In the genomic region with DNA sequence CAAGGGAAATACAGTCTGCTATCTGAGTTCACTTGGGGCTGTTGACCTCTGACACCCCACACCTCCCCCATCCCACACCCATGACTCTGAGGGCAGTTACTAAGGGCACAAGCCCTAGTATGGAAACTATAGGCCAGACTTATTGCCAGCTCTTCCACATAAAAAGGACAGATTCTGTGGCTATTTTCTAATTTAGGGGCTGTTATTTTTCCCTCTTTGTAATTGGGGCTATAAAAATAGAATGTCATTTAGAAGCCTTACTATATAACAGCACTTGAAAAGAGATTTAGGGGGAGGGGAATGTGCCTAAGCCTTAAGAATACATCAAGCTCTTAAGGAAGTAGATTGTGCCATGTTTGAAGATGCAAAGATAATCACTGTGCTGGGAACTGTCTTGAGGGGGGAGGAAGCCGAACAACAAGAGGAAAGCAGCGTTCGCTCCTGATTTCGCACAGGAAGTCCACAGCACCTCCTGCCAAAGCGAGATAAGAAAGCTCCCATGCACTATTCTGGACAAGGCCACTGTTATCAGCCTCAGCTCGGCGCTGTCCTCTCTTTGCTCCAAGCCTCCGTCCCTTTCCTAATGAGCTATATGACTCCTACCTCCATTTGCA, we compare ENCODE assay signal across 12 cellular contexts.
DNase-seq lines count a peak whose midpoint lies in the region; ATAC-seq, FAIRE-seq and TF ChIP-seq lines count a peak whose summit lies in the region.
"Had no signal": no experiment of that assay in that cellular context is flagged by ENCODE, and none has a peak within 500 bp of the region (broad histone marks: within the 10 kb centered on the region; RNA-seq: fewer than 3 reads in every experiment).

No MANE protein-coding gene starts in this region.

- no peak overlapping the region for H3K4me3 ChIP-seq in H1 (ENCODE audit: extremely low read depth in 1 of 4, insufficient read depth in 2 of 4, low read depth in 3 of 4, low read length in 4 of 4)
- H3K4me3 ChIP-seq in left lung = no peak overlapping the region
- H3K4me3 ChIP-seq: coronary artery had no signal

- POLR2A ChIA-PET in H1 (lab: Charles Lee; ENCODE audit: partially characterized antibody) = interaction anchor here (0.8 to 2.1 kb wide), 3 partner anchors 12 to 21 kb away, joined by 3 to 8 read pairs (median 3); no protein-coding TSS in a partner anchor

- H2BK12ac ChIP-seq in H1 (ENCODE audit: low read depth, low read length) = no peak overlapping the region

- H3K18ac ChIP-seq in H1 (ENCODE audit: extremely low read depth, low read length) = no peak overlapping the region

- CTCF ChIA-PET in H1 (lab: Charles Lee; ENCODE audit: partially characterized antibody) = interaction anchor here (1.4 kb wide), 1 partner anchor 9 kb away, joined by 5 read pairs; no protein-coding TSS in a partner anchor

- no peak overlapping the region for H3K9ac ChIP-seq in H1 (replicated peaks in 1 of 4; ENCODE audit: extremely low read depth in 1 of 4, low read depth in 3 of 4, low read length in 3 of 4)

- no peaks in the 10 kb centered on the region for H4K20me1 ChIP-seq in H1 (replicated peaks in 1 of 2; ENCODE audit: control insufficient read depth in 1 of 2, insufficient read depth in 2 of 2, low read length in 2 of 2)

- TF ChIP-seq CTCF in H1 (IDR thresholded peaks at IDR 0.05; ENCODE audit: control extremely low read depth in 1 of 3, insufficient read depth in 1 of 3, low read depth in 1 of 3, low read length in 3 of 3) = no peak
- TF ChIP-seq CTCF in left lung (IDR thresholded peaks at IDR 0.05) = no peak

- FAIRE-seq in H1 (lab: Jason Lieb, UNC) = no peak

- H2AK5ac ChIP-seq in H1 (ENCODE audit: low read depth, low read length) = no peak overlapping the region

- no peak overlapping the region for H2BK15ac ChIP-seq in H1 (ENCODE audit: low read length)

- no peak overlapping the region for H4K91ac ChIP-seq in H1 (replicated peaks; ENCODE audit: insufficient read length, low read length)

- H3K27ac ChIP-seq in KOPT-K1 (ENCODE audit: low read depth, low read length, poor library complexity, severe bottlenecking) (peak overlapping the region; percentile 66), H1 (ENCODE audit: low read depth, low read length) (no peak overlapping the region), left lung (no peak overlapping the region)

- no peak overlapping the region for H3K4ac ChIP-seq in H1 (replicated peaks; ENCODE audit: insufficient read length, low read depth, low read length)

- H3K9me3 ChIP-seq in KOPT-K1 (ENCODE audit: insufficient read depth, low read length, poor library complexity, severe bottlenecking) (no peaks in the 10 kb centered on the region), H1 (ENCODE audit: insufficient read depth in 2 of 2, low read depth in 1 of 2, low read length in 1 of 2) (no peaks in the 10 kb centered on the region), left lung (no peaks in the 10 kb centered on the region)

- H3K4me1 ChIP-seq in H1 (replicated peaks in 1 of 4; ENCODE audit: control insufficient read depth in 3 of 4, insufficient read depth in 4 of 4, low read length in 3 of 4) (peaks cover 0 to 11% (median 8%) of the 10 kb centered on the region in 4 experiments; a peak in 6 of 7 replicates), left lung (peaks cover 10 to 30% of the 10 kb centered on the region in 2 donors)

- H4K5ac ChIP-seq in H1 (ENCODE audit: insufficient read length, low read depth, low read length) = no peak overlapping the region

- no peak for TF ChIP-seq EP300 in H1 (IDR thresholded peaks at IDR 0.05; ENCODE audit: borderline replicate concordance in 1 of 2, low read depth in 2 of 2, low read length in 2 of 2)

- intact Hi-C loops in left lung (cut with DNase I) = no loop called here
- intact Hi-C loops in head of caudate nucleus (cut with DNase I) = no loop called here

- no peak overlapping the region for H3K56ac ChIP-seq in H1 (replicated peaks; ENCODE audit: insufficient read length, low read depth, low read length)

- no peak overlapping the region for H3K23ac ChIP-seq in H1 (ENCODE audit: insufficient read length)

- no peaks in the 10 kb centered on the region for H3K27me3 ChIP-seq in H1 (replicated peaks in 1 of 4; ENCODE audit: control insufficient read depth in 3 of 4, extremely low read depth in 1 of 4, insufficient read depth in 3 of 4, low read length in 3 of 4)
- H3K27me3 ChIP-seq in left lung = no peaks in the 10 kb centered on the region

- ATAC-seq in left lung = peak; percentile 61
- no peak for ATAC-seq in HG03378 (IDR thresholded peaks at IDR 0.05; ENCODE audit: unreplicated experiment)
- ATAC-seq: HCT116 had no signal

- 94% methylated on average over 8 of the region's 8 CpGs; no CpG with 5 or more reads in 1 of the 2 experiments for WGBS in H1 (ENCODE audit: extremely low coverage in 1 of 2, insufficient coverage in 1 of 2, insufficient read length in 1 of 2, insufficient replicate concordance in 2 of 2, low coverage in 1 of 2, low lambda C conversion rate in 2 of 2, missing lambda C conversion rate in 1 of 2), 2 experiments

- no peaks in the 10 kb centered on the region for H3K23me2 ChIP-seq in H1 (ENCODE audit: low read depth, low read length)

- TF ChIP-seq POLR2A in H1 (IDR thresholded peaks at IDR 0.05; ENCODE audit: control extremely low read depth in 1 of 2, low read depth in 2 of 2, low read length in 2 of 2) = no peak

- DNase-seq in H1 (ENCODE audit: low read depth in 1 of 2, low spot score in 2 of 2) (no peak), left lung (no peak), ureter (ENCODE audit: low spot score) (peak; percentile 48), head of caudate nucleus (no peak)
- DNase-seq in activated effector memory CD4-positive, alpha-beta T cell treated with Interleukin-2 at 50 U/mL for 16 hours = no peak
- DNase-seq: NCI-H1105, occipital lobe, T-helper 9 cell had no signal

- H3K36me3 ChIP-seq in KOPT-K1 (ENCODE audit: insufficient read depth, low read length) = peaks cover 5% of the 10 kb centered on the region; the same call in 1 of the 2 replicates
- H3K36me3 ChIP-seq in H1 (ENCODE audit: control insufficient read depth in 2 of 4, insufficient read depth in 4 of 4, low read length in 3 of 4) = peaks cover 9 to 26% (median 19%) of the 10 kb centered on the region in 4 experiments
- H3K36me3 ChIP-seq in left lung = no peaks in the 10 kb centered on the region

- H4K8ac ChIP-seq in H1 (ENCODE audit: extremely low read depth, insufficient read depth, low read length) = no peak overlapping the region

- no peak overlapping the region for H2BK120ac ChIP-seq in H1 (replicated peaks; ENCODE audit: low read depth, low read length)

- no peak overlapping the region for H3K4me2 ChIP-seq in H1 (ENCODE audit: insufficient read depth in 1 of 2, low read depth in 2 of 2, low read length in 2 of 2)

- H3K14ac ChIP-seq in H1 (ENCODE audit: insufficient read length) = no peak overlapping the region

- H3K79me1 ChIP-seq in H1 (ENCODE audit: low read depth, low read length) = no peaks in the 10 kb centered on the region; the same call in 1 of the 2 replicates

- H2AFZ ChIP-seq in H1 (ENCODE audit: low read length) = no peak overlapping the region

- no peak overlapping the region for H2BK20ac ChIP-seq in H1 (ENCODE audit: low read length)

- 0 out of 4 replicates have a peak, but pooled peaks cover 0 to 10% of the 10 kb centered on the region in 2 experiments for H3K79me2 ChIP-seq in H1 (ENCODE audit: control insufficient read depth in 1 of 2, insufficient read depth in 2 of 2, low read length in 2 of 2)

- TF ChIP-seq RAD21 in H1 (IDR thresholded peaks at IDR 0.05 in 1 of 2, conservative IDR thresholded peaks at IDR 0.05 in 1 of 2; ENCODE audit: low read depth in 2 of 2, low read length in 2 of 2) = no peak

- no peak overlapping the region for H2BK5ac ChIP-seq in H1 (ENCODE audit: low read depth, low read length)

TF ChIP-seq in H1, 55 proteins besides CTCF, POLR2A, EP300 and RAD21:
- TF ChIP-seq, protein P1, sequence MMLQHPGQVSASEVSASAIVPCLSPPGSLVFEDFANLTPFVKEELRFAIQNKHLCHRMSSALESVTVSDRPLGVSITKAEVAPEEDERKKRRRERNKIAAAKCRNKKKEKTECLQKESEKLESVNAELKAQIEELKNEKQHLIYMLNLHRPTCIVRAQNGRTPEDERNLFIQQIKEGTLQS (IDR thresholded peaks at IDR 0.05; ENCODE audit: insufficient read depth, low read depth, low read length) = no peak
- TF ChIP-seq SP4 (IDR thresholded peaks at IDR 0.05; ENCODE audit: low read length) (no peak), RXRA (IDR thresholded peaks at IDR 0.05; ENCODE audit: insufficient read depth, low read depth, low read length) (0 out of 2 replicates have a peak, but pooled peaks have one; percentile 74)
